21 cellular contexts compared by ENCODE assay signal in the genomic region with DNA sequence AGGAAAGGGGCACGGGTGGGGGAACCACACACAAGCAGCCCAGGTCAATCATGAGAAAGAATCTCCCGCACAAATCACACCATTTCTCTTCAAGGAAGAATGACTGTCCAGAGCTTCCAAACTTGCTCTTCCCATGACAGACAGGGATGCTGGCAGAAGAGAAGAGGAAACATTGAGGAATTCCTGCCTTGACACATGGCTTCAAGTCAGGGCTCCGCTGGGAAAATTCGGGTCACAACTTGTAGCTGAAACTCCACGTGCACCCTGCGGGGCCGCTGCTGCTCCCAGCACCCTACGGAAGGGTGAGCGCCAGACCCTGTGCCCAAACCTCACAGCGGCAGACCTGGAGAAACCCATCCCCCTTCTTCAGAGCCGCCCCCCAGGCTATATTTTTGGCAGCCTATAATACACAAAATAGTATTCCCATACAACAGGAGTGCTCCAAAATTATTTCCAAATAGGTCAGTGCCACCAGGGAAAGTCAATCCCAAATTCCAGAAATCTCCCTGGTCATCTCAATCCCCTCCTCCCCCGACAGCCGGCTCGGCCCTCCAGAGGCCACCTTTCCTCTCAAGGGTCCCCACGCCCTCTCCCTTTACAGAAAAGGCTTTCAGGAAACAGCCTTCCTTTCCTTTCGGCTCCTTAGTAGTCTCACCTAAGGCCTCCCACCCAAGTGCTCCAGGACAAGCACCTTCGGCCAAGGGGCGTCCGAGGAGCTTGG. TPM values are rescaled to one million over a fixed set of nuclear protein-coding genes. Genes with fewer than 3 reads are reported as not detected.
A peak's percentile ranks its signal among the peaks of the same experiment; 100 is the strongest.
DNase-seq lines count a peak whose midpoint lies in the region; ATAC-seq and TF ChIP-seq lines count a peak whose summit lies in the region.
"Had no signal": no experiment of that assay in that cellular context is flagged by ENCODE, and none has a peak within 500 bp of the region (broad histone marks: within the 10 kb centered on the region; RNA-seq: fewer than 3 reads in every experiment).

No MANE protein-coding gene starts in this region.

- ATAC-seq in GM18858 (IDR thresholded peaks at IDR 0.05; ENCODE audit: unreplicated experiment): no peak
- ATAC-seq: A549; HCT116; naive thymus-derived CD4-positive, alpha-beta T cell; stimulated activated naive CD8-positive, alpha-beta T cell treated with anti-CD3 and anti-CD28 coated beads, Interleukin-15, amount 100 ng/mL, for 72 hours had no signal

- peaks cover 72% of the 10 kb centered on the region for H3K27me3 Mint-ChIP-seq in mesothelial cell of epicardium (ENCODE audit: low read depth)

- H3K9ac ChIP-seq in endocrine pancreas (ENCODE audit: control insufficient read depth, insufficient read depth, low read length) (peak overlapping the region; percentile 88), Karpas-422 (ENCODE audit: low read length) (no peak overlapping the region)

- H3K79me2 ChIP-seq in PC-9 (ENCODE audit: low read depth) (no peaks in the 10 kb centered on the region), Karpas-422 (ENCODE audit: low read length) (no peaks in the 10 kb centered on the region)

- H4K20me1 ChIP-seq in PC-9 (ENCODE audit: insufficient read depth) (no peaks in the 10 kb centered on the region), Karpas-422 (ENCODE audit: insufficient read depth, low read depth, low read length) (no peaks in the 10 kb centered on the region)

- H3K27me3 ChIP-seq in endocrine pancreas (ENCODE audit: control insufficient read depth, insufficient read depth, low read length) (no peaks in the 10 kb centered on the region), PC-9 (ENCODE audit: insufficient read depth, low read depth) (peaks cover 4% of the 10 kb centered on the region; the same call in 1 of the 2 replicates), Karpas-422 (ENCODE audit: low read length) (no peaks in the 10 kb centered on the region)

- no peaks in the 10 kb centered on the region for H3K36me3 Mint-ChIP-seq in mesothelial cell of epicardium
- H3K36me3 Mint-ChIP-seq: activated naive CD8-positive, alpha-beta T cell treated with anti-CD3 and anti-CD28 coated beads, Interleukin-2, amount 10 ng/mL, durations not matched to agents 7 days and 5 days; naive thymus-derived CD4-positive, alpha-beta T cell had no signal

- POLR2A ChIA-PET in PC-9 (lab: Charles Lee; ENCODE audit: unreplicated experiment): no interaction called here

- H3K9me3 ChIP-seq in endocrine pancreas (ENCODE audit: control insufficient read depth, low read length) (no peaks in the 10 kb centered on the region), PC-9 (ENCODE audit: insufficient read depth, low read depth) (no peaks in the 10 kb centered on the region), Karpas-422 (ENCODE audit: low read length) (no peaks in the 10 kb centered on the region)
- H3K9me3 ChIP-seq: A549, lower lobe of right lung, upper lobe of right lung had no signal

- H3K4me2 ChIP-seq in PC-9 (no peak overlapping the region), Karpas-422 (ENCODE audit: low read depth, low read length, poor library complexity, severe bottlenecking) (no peak overlapping the region)
- H3K4me2 ChIP-seq: A549 had no signal

- no peak for TF ChIP-seq CTCF in mesothelial cell of epicardium (IDR thresholded peaks at IDR 0.05; ENCODE audit: unreplicated experiment)
- TF ChIP-seq CTCF in PC-9 (conservative IDR thresholded peaks at IDR 0.05): no peak

- H3K36me3 ChIP-seq in endocrine pancreas (ENCODE audit: control insufficient read depth, insufficient read depth, low read length) (no peaks in the 10 kb centered on the region), PC-9 (ENCODE audit: low read depth) (no peaks in the 10 kb centered on the region), Karpas-422 (ENCODE audit: insufficient read depth, low read length) (no peaks in the 10 kb centered on the region)
- H3K36me3 ChIP-seq: lower lobe of right lung, upper lobe of right lung had no signal

- H3K4me1 Mint-ChIP-seq in mesothelial cell of epicardium: peaks cover 3% of the 10 kb centered on the region
- H3K4me1 Mint-ChIP-seq: activated naive CD8-positive, alpha-beta T cell treated with anti-CD3 and anti-CD28 coated beads, Interleukin-2, amount 10 ng/mL, durations not matched to agents 7 days and 5 days; naive thymus-derived CD4-positive, alpha-beta T cell; stimulated activated naive CD8-positive, alpha-beta T cell treated with anti-CD3 and anti-CD28 coated beads, Interleukin-15, amount 100 ng/mL, for 72 hours had no signal

- H2AFZ ChIP-seq in PC-9 (no peak overlapping the region), Karpas-422 (ENCODE audit: low read length) (no peak overlapping the region)

- H3K27ac Mint-ChIP-seq in mesothelial cell of epicardium: no peak overlapping the region
- H3K27ac Mint-ChIP-seq: activated naive CD8-positive, alpha-beta T cell treated with anti-CD3 and anti-CD28 coated beads, Interleukin-2, amount 10 ng/mL, durations not matched to agents 7 days and 5 days; naive thymus-derived CD4-positive, alpha-beta T cell; stimulated activated naive CD8-positive, alpha-beta T cell treated with anti-CD3 and anti-CD28 coated beads, Interleukin-15, amount 100 ng/mL, for 72 hours; T-helper 1 cell treated with Interleukin-12 subunit alpha and Interleukin-12 subunit beta and Interleukin-4 antibody, amounts not matched to agents 30 μg/mL and 1 μg/mL, for 36 hours had no signal

- peak overlapping the region; percentile 63 for H3K4me3 ChIP-seq in endocrine pancreas (ENCODE audit: control insufficient read depth, insufficient read depth, low read length)
- no peak overlapping the region for H3K4me3 ChIP-seq in PC-9
- H3K4me3 ChIP-seq in Karpas-422 (ENCODE audit: low read length): no peak overlapping the region
- H3K4me3 ChIP-seq: A549, lower lobe of right lung, upper lobe of right lung had no signal

- H3K9me2 ChIP-seq in PC-9 (ENCODE audit: insufficient read depth) (no peaks in the 10 kb centered on the region), Karpas-422 (replicated peaks; ENCODE audit: insufficient read depth, low read length) (no peaks in the 10 kb centered on the region)

- no peaks in the 10 kb centered on the region for H3K4me1 ChIP-seq in endocrine pancreas (ENCODE audit: control insufficient read depth, insufficient read depth, low read length)
- H3K4me1 ChIP-seq in PC-9 (replicated peaks; ENCODE audit: insufficient read depth): no peaks in the 10 kb centered on the region
- no peaks in the 10 kb centered on the region for H3K4me1 ChIP-seq in Karpas-422 (ENCODE audit: low read length)
- H3K4me1 ChIP-seq: A549, lower lobe of right lung, upper lobe of right lung had no signal

- intact Hi-C loops in PC-9 (cut with micrococcal nuclease; ENCODE audit: unreplicated experiment): no loop called here

- CTCF ChIA-PET in PC-9 (lab: Charles Lee): no interaction called here

- no TSS peak for BruUV-seq in PC-9 (replicated peaks; lab: Mats Ljungman, UMichigan)

- peak overlapping the region; percentile 32 for H3K4me3 Mint-ChIP-seq in mesothelial cell of epicardium
- H3K4me3 Mint-ChIP-seq: activated naive CD8-positive, alpha-beta T cell treated with anti-CD3 and anti-CD28 coated beads, Interleukin-2, amount 10 ng/mL, durations not matched to agents 7 days and 5 days; naive thymus-derived CD4-positive, alpha-beta T cell; stimulated activated naive CD8-positive, alpha-beta T cell treated with anti-CD3 and anti-CD28 coated beads, Interleukin-15, amount 100 ng/mL, for 72 hours; T-helper 1 cell treated with Interleukin-12 subunit alpha and Interleukin-12 subunit beta and Interleukin-4 antibody, amounts not matched to agents 30 μg/mL and 1 μg/mL, for 36 hours had no signal

- no peaks in the 10 kb centered on the region for H3F3A ChIP-seq in PC-9 (ENCODE audit: insufficient read depth, low read depth)

- peak; percentile 74 for DNase-seq in NCI-H748 (lab: John Stamatoyannopoulos, UW; ENCODE audit: unreplicated experiment)
- no peak for DNase-seq in NCI-H748 treated with DMSO at 0.1 percent for 48 hours (lab: John Stamatoyannopoulos, UW)
- no peak for DNase-seq in mesothelial cell of epicardium (ENCODE audit: low spot score in 2 of 2, unreplicated experiment in 2 of 2)
- no peak for DNase-seq in PC-9
- no peak for DNase-seq in Karpas-422
- no peak for DNase-seq in GF-D8 (lab: John Stamatoyannopoulos, UW)
- DNase-seq: activated naive CD8-positive, alpha-beta T cell treated with anti-CD3 and anti-CD28 coated beads, Interleukin-2, amount 10 ng/mL, durations not matched to agents 7 days and 5 days; DMS153; lower lobe of right lung; naive thymus-derived CD4-positive, alpha-beta T cell; NCI-H1436; NCI-H446 treated with DMSO at 0.1 percent for 48 hours; SHP77 treated with DMSO at 0.1 percent for 48 hours; stimulated activated naive CD8-positive, alpha-beta T cell treated with anti-CD3 and anti-CD28 coated beads, Interleukin-15, amount 100 ng/mL, for 72 hours; upper lobe of right lung had no signal

- H3K27ac ChIP-seq in PC-9 (no peak overlapping the region), Karpas-422 (ENCODE audit: low read length) (no peak overlapping the region)
- H3K27ac ChIP-seq: A549, C4-2B, lower lobe of right lung, upper lobe of right lung had no signal

- H3K9me3 Mint-ChIP-seq in mesothelial cell of epicardium: no peaks in the 10 kb centered on the region
- H3K9me3 Mint-ChIP-seq: activated naive CD8-positive, alpha-beta T cell treated with anti-CD3 and anti-CD28 coated beads, Interleukin-2, amount 10 ng/mL, durations not matched to agents 7 days and 5 days; stimulated activated naive CD8-positive, alpha-beta T cell treated with anti-CD3 and anti-CD28 coated beads, Interleukin-15, amount 100 ng/mL, for 72 hours; T-helper 1 cell treated with Interleukin-12 subunit alpha and Interleukin-12 subunit beta and Interleukin-4 antibody, amounts not matched to agents 30 μg/mL and 1 μg/mL, for 36 hours had no signal

RNA-seq across cellular contexts. Expression of gene TMEM132D, which starts 1.3 kb away (rescaled TPM):
- 0.05 to 0.11 TPM (median 0.07 TPM) in 3 replicates for total RNA-seq in mesothelial cell of epicardium
- total RNA-seq in PC-9 (2021): not detected in 2 replicates
- total RNA-seq in Karpas-422 (2014; rRNA removed; shearing (Covaris generic); ENCODE audit: low replicate concordance): not detected in 2 replicates
- total RNA-seq: activated naive CD8-positive, alpha-beta T cell treated with anti-CD3 and anti-CD28 coated beads, Interleukin-2, amount 10 ng/mL, durations not matched to agents 7 days and 5 days; naive thymus-derived CD4-positive, alpha-beta T cell had no signal
